25 cellular contexts compared by ENCODE assay signal in the genomic region with DNA sequence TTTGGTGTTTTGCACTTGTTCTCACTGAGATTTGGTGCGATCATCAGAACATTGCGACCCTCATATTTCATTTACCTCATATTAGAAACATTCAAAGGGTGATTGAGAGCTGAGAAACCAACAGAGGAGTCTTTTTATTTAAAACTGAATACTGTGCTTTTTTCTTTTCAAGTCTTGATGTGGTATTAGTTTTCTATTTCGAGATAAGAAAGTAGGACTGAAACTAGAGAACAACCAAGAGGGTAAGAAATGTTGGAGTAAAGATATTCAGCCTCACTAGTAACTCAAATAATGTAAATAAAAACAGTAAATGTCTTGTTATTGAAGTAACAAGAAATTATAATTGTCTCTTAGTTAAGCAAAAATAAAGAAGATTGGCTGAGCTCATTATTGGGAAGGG.
"Had no signal": no experiment of that assay in that cellular context is flagged by ENCODE, and none has a peak within 500 bp of the region (broad histone marks: within the 10 kb centered on the region; RNA-seq: fewer than 3 reads in every experiment).

No MANE protein-coding gene starts in this region.

- H3K36me3 ChIP-seq: adrenal gland had no signal

- H3K27me3 ChIP-seq: adrenal gland, body of pancreas had no signal

- DNase-seq: activated CD4-positive, alpha-beta memory T cell treated with anti-CD3 and anti-CD28 coated beads for 36 hours; activated CD4-positive, alpha-beta T cell treated with anti-CD3 and anti-CD28 coated beads for 36 hours; activated CD4-positive, alpha-beta T cell treated with anti-CD3 and anti-CD28 coated beads, Interleukin-2, amount 10 ng/mL, durations not matched to agents 24 days and 14 days; activated CD4-positive, CD25-positive, alpha-beta regulatory T cell; activated CD4-positive, CD25-positive, alpha-beta regulatory T cell treated with anti-CD3 and anti-CD28 coated beads, Interleukin-2, amount 50 U/mL, for 72 hours; activated CD8-positive, alpha-beta memory T cell treated with anti-CD3 and anti-CD28 coated beads, Interleukin-2, amount 10 ng/mL, durations not matched to agents 7 days and 5 days; activated CD8-positive, alpha-beta memory T cell treated with anti-CD3 and anti-CD28 coated beads, Interleukin-2, amount 50 U/mL, for 4 hours; activated CD8-positive, alpha-beta T cell treated with anti-CD3 and anti-CD28 coated beads, Interleukin-2, amount 10 ng/mL, durations not matched to agents 7 days and 5 days; activated effector memory CD4-positive, alpha-beta T cell treated with anti-CD3 and anti-CD28 coated beads, Interleukin-2, amount 50 U/mL, for 16 hours; activated naive CD4-positive, alpha-beta T cell treated with anti-CD3 and anti-CD28 coated beads for 36 hours; activated naive CD8-positive, alpha-beta T cell treated with anti-CD3 and anti-CD28 coated beads for 36 hours; activated naive CD8-positive, alpha-beta T cell treated with anti-CD3 and anti-CD28 coated beads, Interleukin-2, amount 50 U/mL, for 24 hours; activated T-cell treated with anti-CD3 and anti-CD28 coated beads, Interleukin-2, amount 50 U/mL, for 1 hour; activated T-cell treated with anti-CD3 and anti-CD28 coated beads, Interleukin-2, amount 50 U/mL, for 48 hours; adrenal gland; amygdala; aorta; body of pancreas; caudate nucleus; effector CD8-positive, alpha-beta T cell; endodermal cell; foreskin fibroblast; head of caudate nucleus; T-helper 2 cell had no signal

- H3K4me1 ChIP-seq: adrenal gland, body of pancreas had no signal

- H3K9me3 ChIP-seq: body of pancreas had no signal

- ATAC-seq: activated CD4-positive, alpha-beta T cell treated with anti-CD3 and anti-CD28 coated beads for 36 hours; activated CD8-positive, alpha-beta memory T cell treated with anti-CD3 and anti-CD28 coated beads, Interleukin-2, amount 10 ng/mL, durations not matched to agents 7 days and 5 days; activated CD8-positive, alpha-beta T cell treated with anti-CD3 and anti-CD28 coated beads, Interleukin-2, amount 10 ng/mL, durations not matched to agents 7 days and 5 days; activated naive CD8-positive, alpha-beta T cell treated with anti-CD3 and anti-CD28 coated beads, Interleukin-2, amount 50 U/mL, for 24 hours; body of pancreas; esophagus mucosa had no signal

- H3K27ac ChIP-seq: adrenal gland, body of pancreas had no signal

- H3K4me3 ChIP-seq: adrenal gland, body of pancreas had no signal
